8 cellular contexts compared by ENCODE assay signal in genomic region chr7:148962823-148963582, GRCh38.
A peak's percentile ranks its signal among the peaks of the same experiment; 100 is the strongest.
DNase-seq lines count a peak whose midpoint lies in the region; ATAC-seq and TF ChIP-seq lines count a peak whose summit lies in the region.

No MANE protein-coding gene starts in this region.

- peaks cover 34% of the 10 kb centered on the region for H3K4me1 Mint-ChIP-seq in nephron progenitor cell

- H3K9me3 Mint-ChIP-seq in nephron progenitor cell, result no peaks in the 10 kb centered on the region

- H3K27ac ChIP-seq in HUES6 (ENCODE audit: low read depth, low read length), result peak overlapping the region; percentile 86
- H3K27ac ChIP-seq in thoracic aorta, result peak overlapping the region; percentile 69 to 75

- H3K4me3 ChIP-seq in HUES6 (ENCODE audit: low read depth, low read length) (peak overlapping the region; percentile 71), fibroblast of the aortic adventitia (ENCODE audit: low read depth, low read length) (peak overlapping the region; percentile 67), thoracic aorta (peak overlapping the region; percentile 77)

- H3K27me3 ChIP-seq in HUES6 (ENCODE audit: control insufficient read depth, insufficient read depth, low read length), result no peaks in the 10 kb centered on the region
- H3K27me3 ChIP-seq in thoracic aorta (replicated peaks; ENCODE audit: insufficient read depth), result no peaks in the 10 kb centered on the region

- H3K9me3 ChIP-seq in HUES6 (ENCODE audit: control insufficient read depth, insufficient read depth, low read depth, low read length), result no peaks in the 10 kb centered on the region
- no peaks in the 10 kb centered on the region for H3K9me3 ChIP-seq in thoracic aorta

- DNase-seq in DMS 273 (lab: John Stamatoyannopoulos, UW; ENCODE audit: unreplicated experiment) (peak; percentile 91), OCI-M1 (lab: John Stamatoyannopoulos, UW) (peak; percentile 79), fibroblast of the aortic adventitia (ENCODE audit: low read depth) (peak; percentile 86), nephron progenitor cell (peak; percentile 44), thoracic aorta (ENCODE audit: low spot score) (no peak)
- DNase-seq in activated effector memory CD4-positive, alpha-beta T cell treated with anti-CD3 and anti-CD28 coated beads, Interleukin-2, amount 50 U/mL, for 16 hours, result peak; percentile 86

- 0 out of 2 replicates have a peak, but pooled peaks cover 9% of the 10 kb centered on the region for H3K4me1 ChIP-seq in HUES6 (ENCODE audit: control insufficient read depth, insufficient read depth, low read length)
- peaks cover 0 to 7% of the 10 kb centered on the region in 2 donors for H3K4me1 ChIP-seq in thoracic aorta (ENCODE audit: control insufficient read depth in 1 of 2, low read depth in 2 of 2)

- H3K36me3 ChIP-seq in HUES6 (ENCODE audit: control insufficient read depth, insufficient read depth, low read length), result no peaks in the 10 kb centered on the region
- no peaks in the 10 kb centered on the region for H3K36me3 ChIP-seq in thoracic aorta

- peak; percentile 65 for ATAC-seq in GM21367 (IDR thresholded peaks at IDR 0.05; ENCODE audit: unreplicated experiment)
- ATAC-seq in thoracic aorta (ENCODE audit: insufficient number of reproducible peaks, low FRiP score, low read depth), result peak; percentile 61

- H3K4me3 Mint-ChIP-seq in nephron progenitor cell, result peak overlapping the region; percentile 96

- no peaks in the 10 kb centered on the region for H3K36me3 Mint-ChIP-seq in nephron progenitor cell (ENCODE audit: low read depth)

- H3K27me3 Mint-ChIP-seq in nephron progenitor cell (ENCODE audit: low read depth, poor library complexity), result peaks cover 2% of the 10 kb centered on the region

- TF ChIP-seq CTCF in fibroblast of the aortic adventitia (IDR thresholded peaks at IDR 0.05; ENCODE audit: insufficient read depth, low read length) (peak; percentile 79), nephron progenitor cell (IDR thresholded peaks at IDR 0.05) (peak; percentile 57), thoracic aorta (IDR thresholded peaks at IDR 0.05) (peak; percentile 49)

- peak overlapping the region; percentile 97 for H3K27ac Mint-ChIP-seq in nephron progenitor cell

- peak overlapping the region; percentile 61 for H3K9ac ChIP-seq in HUES6 (ENCODE audit: low read length)
